Comparison of ENCODE assay signal across 8 cellular contexts in the genomic region with DNA sequence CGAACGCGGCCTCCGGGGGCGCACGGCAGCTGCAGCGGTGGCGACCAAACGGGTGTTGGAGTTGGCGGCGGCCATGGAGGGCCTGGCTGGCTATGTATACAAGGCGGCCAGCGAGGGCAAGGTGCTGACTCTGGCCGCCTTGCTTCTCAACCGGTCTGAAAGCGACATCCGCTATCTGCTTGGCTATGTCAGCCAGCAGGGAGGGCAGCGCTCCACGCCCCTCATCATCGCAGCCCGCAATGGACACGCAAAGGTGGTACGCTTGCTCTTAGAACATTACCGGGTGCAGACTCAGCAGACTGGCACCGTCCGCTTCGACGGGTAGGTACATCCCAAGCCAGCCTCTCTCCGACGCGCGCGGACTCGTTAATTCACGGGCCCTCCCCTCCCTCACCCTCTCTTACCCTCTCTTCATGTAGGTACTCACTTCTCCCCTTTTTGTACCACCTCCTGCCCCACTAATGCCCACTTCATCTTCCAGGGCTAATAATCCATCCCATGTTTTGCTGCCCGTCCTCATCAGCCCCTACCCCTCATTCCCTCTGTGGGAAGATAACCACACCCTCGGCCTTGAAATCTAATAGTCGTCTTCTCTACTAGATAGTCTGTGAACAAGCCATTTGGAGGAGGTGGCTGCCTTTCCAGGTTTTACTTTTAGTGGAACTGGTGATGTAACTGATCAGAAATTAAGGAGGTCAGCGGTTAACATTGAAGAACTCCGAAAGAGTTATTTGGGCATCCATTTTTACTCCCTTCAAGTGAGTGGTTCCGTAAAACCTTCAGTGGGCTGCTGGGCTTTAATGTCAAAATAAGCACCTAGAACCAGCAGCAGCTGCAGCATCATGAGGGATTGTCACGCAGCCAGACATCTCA.
A peak's percentile ranks its signal among the peaks of the same experiment; 100 is the strongest.
DNase-seq lines count a peak whose midpoint lies in the region; ATAC-seq and TF ChIP-seq lines count a peak whose summit lies in the region.

No MANE protein-coding gene starts in this region.

- peak overlapping the region; percentile 94 to 97 for H3K4me3 Mint-ChIP-seq in stimulated activated naive B cell treated with anti-CD40 and anti-IgM and Interleukin-4, amounts not matched to agents 10 μg/mL and 1 μg/mL and 100 μg/mL, for 72 hours

- DNase-seq in EH (ENCODE audit: low read depth) (peak; percentile 60), HFF-Myc (ENCODE audit: extremely low read depth, low read depth) (no peak), NCI-H69 (lab: John Stamatoyannopoulos, UW) (peak; percentile 78), iris pigment epithelial cell (ENCODE audit: low read depth) (peak; percentile 40), putamen (ENCODE audit: low spot score) (no peak), NCI-H1048 (lab: John Stamatoyannopoulos, UW) (no peak)
- no peak for DNase-seq in stimulated activated naive B cell treated with anti-CD40 and anti-IgM and Interleukin-4, amounts not matched to agents 10 μg/mL and 1 μg/mL and 100 μg/mL, for 72 hours

- peaks cover 14 to 20% of the 10 kb centered on the region in 2 donors for H3K36me3 Mint-ChIP-seq in stimulated activated naive B cell treated with anti-CD40 and anti-IgM and Interleukin-4, amounts not matched to agents 10 μg/mL and 1 μg/mL and 100 μg/mL, for 72 hours

- peak overlapping the region; percentile 99 for H3K27ac Mint-ChIP-seq in stimulated activated naive B cell treated with anti-CD40 and anti-IgM and Interleukin-4, amounts not matched to agents 10 μg/mL and 1 μg/mL and 100 μg/mL, for 72 hours

- peak overlapping the region; percentile 64 for H3K4me3 ChIP-seq in HFF-Myc (replicated peaks; ENCODE audit: low read depth, low read length)

- peaks cover 34 to 53% of the 10 kb centered on the region in 2 donors for H3K4me1 Mint-ChIP-seq in stimulated activated naive B cell treated with anti-CD40 and anti-IgM and Interleukin-4, amounts not matched to agents 10 μg/mL and 1 μg/mL and 100 μg/mL, for 72 hours

- peak overlapping the region; percentile 99 for H3K27ac ChIP-seq in angular gyrus (ENCODE audit: low read depth, low read length)

- no peaks in the 10 kb centered on the region for H3K27me3 Mint-ChIP-seq in stimulated activated naive B cell treated with anti-CD40 and anti-IgM and Interleukin-4, amounts not matched to agents 10 μg/mL and 1 μg/mL and 100 μg/mL, for 72 hours

- TF ChIP-seq CTCF in HFF-Myc (IDR thresholded peaks at IDR 0.05; ENCODE audit: low read depth, low read length, missing control alignments): no peak

- peak; percentile 8 to 9 for ATAC-seq in stimulated activated naive B cell treated with anti-CD40 and anti-IgM and Interleukin-4, amounts not matched to agents 10 μg/mL and 1 μg/mL and 100 μg/mL, for 72 hours (replicated peaks)

- H3K9me3 Mint-ChIP-seq in stimulated activated naive B cell treated with anti-CD40 and anti-IgM and Interleukin-4, amounts not matched to agents 10 μg/mL and 1 μg/mL and 100 μg/mL, for 72 hours: no peaks in the 10 kb centered on the region

Comparison
In these comparisons a context has a peak if more than half of its experiments do, and no peak if none do; other contexts are left out.
1. DNase-seq: peak in EH (single experiment), NCI-H69 (single experiment) and iris pigment epithelial cell (single experiment); none in HFF-Myc (single experiment), stimulated activated naive B cell treated with anti-CD40 and anti-IgM and Interleukin-4, amounts not matched to agents 10 μg/mL and 1 μg/mL and 100 μg/mL, for 72 hours (single experiment), putamen (single experiment) and NCI-H1048 (single experiment).